In the genomic region with DNA sequence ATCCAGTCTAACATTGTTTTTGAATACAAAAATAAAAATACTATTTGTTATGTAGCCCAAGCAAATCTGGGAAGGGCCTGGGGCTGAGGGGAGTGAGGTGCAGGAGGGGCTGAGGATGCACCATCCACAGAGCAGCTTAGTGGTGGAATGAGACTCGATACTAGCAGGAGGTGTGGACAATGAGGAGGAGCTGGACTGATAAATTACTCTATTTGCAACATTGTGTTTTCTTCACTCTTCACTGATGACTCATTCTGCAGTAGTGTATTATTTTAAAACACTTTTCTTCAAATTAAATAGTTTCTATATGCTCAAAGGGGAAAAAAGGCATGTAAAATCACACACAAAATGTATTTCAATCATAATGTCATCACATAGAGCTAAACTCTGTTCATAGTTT, we compare ENCODE assay signal across 11 cellular contexts.
"Had no signal": no experiment of that assay in that cellular context is flagged by ENCODE, and none has a peak within 500 bp of the region (broad histone marks: within the 10 kb centered on the region; RNA-seq: fewer than 3 reads in every experiment).

No MANE protein-coding gene starts in this region.

- H3K36me3 ChIP-seq: esophagus squamous epithelium, neural progenitor cell, tibial nerve had no signal

- H3K4me3 ChIP-seq: esophagus squamous epithelium, neural progenitor cell, tibial nerve had no signal

- H2AFZ ChIP-seq: neural progenitor cell had no signal

- H3K27ac ChIP-seq: esophagus squamous epithelium, neural progenitor cell, tibial nerve had no signal

- ATAC-seq: SK-N-SH treated with all-trans-retinoic acid at 6 μM for 48 hours; stimulated activated effector memory CD8-positive, alpha-beta T cell treated with anti-CD3 and anti-CD28 coated beads, Interleukin-12 subunit alpha, Interleukin-12 subunit beta, amount 100 ng/mL, for 72 hours; T-helper 17 cell had no signal

- H3K4me1 ChIP-seq: esophagus squamous epithelium, neural progenitor cell had no signal

- H3K4me2 ChIP-seq: neural progenitor cell had no signal

- H3K9me3 ChIP-seq: esophagus squamous epithelium, tibial nerve had no signal

- DNase-seq: activated effector memory CD4-positive, alpha-beta T cell treated with Interleukin-2 at 50 U/mL for 16 hours; amygdala; esophagus squamous epithelium; kidney glomerular epithelial cell; mesendoderm; small intestine; T-helper 17 cell had no signal

- H3K9ac ChIP-seq: neural progenitor cell had no signal

- H3K27me3 ChIP-seq: esophagus squamous epithelium, neural progenitor cell, tibial nerve had no signal
